9 cellular contexts compared by ENCODE assay signal in genomic region chr6:163956571-163957407, GRCh38.
DNase-seq lines count a peak whose midpoint lies in the region; ATAC-seq and TF ChIP-seq lines count a peak whose summit lies in the region.
"Had no signal": no experiment of that assay in that cellular context is flagged by ENCODE, and none has a peak within 500 bp of the region (broad histone marks: within the 10 kb centered on the region; RNA-seq: fewer than 3 reads in every experiment).

No MANE protein-coding gene starts in this region.

- DNase-seq in CD14-positive monocyte (ENCODE audit: low spot score) (peak; percentile 74), NCI-H748 (lab: John Stamatoyannopoulos, UW; ENCODE audit: unreplicated experiment) (peak; percentile 86), mesendoderm (peak; percentile 92)
- DNase-seq in activated CD4-positive, alpha-beta T cell treated with anti-CD3 and anti-CD28 coated beads, Interleukin-2, amount 50 U/mL, for 4 hours = peak; percentile 35 to 38
- DNase-seq in effector memory CD4-positive, alpha-beta T cell = peak; percentile 13 to 28 (median 18)
- peak; percentile 73 for DNase-seq in stimulated activated CD8-positive, alpha-beta memory T cell treated with anti-CD3 and anti-CD28 coated beads, Interleukin-4, amount 100 ng/mL, for 48 hours

- intact Hi-C loops in CD14-positive monocyte (cut with micrococcal nuclease) = loop anchor here (10.0 kb wide), 3 partner anchors 302 to 782 kb away; no protein-coding TSS in a partner anchor

- no peak overlapping the region for H2BK15ac ChIP-seq in mesendoderm (replicated peaks; ENCODE audit: low read depth)

- no peak overlapping the region for H3K4me3 Mint-ChIP-seq in CD14-positive monocyte
- H3K4me3 Mint-ChIP-seq: activated naive CD4-positive, alpha-beta T cell treated with anti-CD3 and anti-CD28 coated beads, Interleukin-2, amount 50 U/mL, for 24 hours had no signal

- no peak overlapping the region for H3K27ac Mint-ChIP-seq in CD14-positive monocyte

- H3K4me1 Mint-ChIP-seq in CD14-positive monocyte = peaks cover 3% of the 10 kb centered on the region
- H3K4me1 Mint-ChIP-seq: activated naive CD4-positive, alpha-beta T cell treated with anti-CD3 and anti-CD28 coated beads, Interleukin-2, amount 50 U/mL, for 24 hours had no signal

- TF ChIP-seq CTCF in CD14-positive monocyte (IDR thresholded peaks at IDR 0.05) = peak; percentile 89

- no peak overlapping the region for H2AK5ac ChIP-seq in mesendoderm (ENCODE audit: low read length)

- H4K8ac ChIP-seq in mesendoderm (ENCODE audit: low read depth, low read length) = no peak overlapping the region

- ATAC-seq in GM19043 (IDR thresholded peaks at IDR 0.05; ENCODE audit: low read depth, unreplicated experiment) = peak; percentile 99
- ATAC-seq in HG03175 (IDR thresholded peaks at IDR 0.05; ENCODE audit: unreplicated experiment) = peak; percentile 99

- no peak overlapping the region for H3K9ac ChIP-seq in mesendoderm (ENCODE audit: low read length)

- no peak overlapping the region for H3K4ac ChIP-seq in mesendoderm (ENCODE audit: low read depth, low read length)

- no peak overlapping the region for H3K23ac ChIP-seq in mesendoderm (ENCODE audit: low read length)

- no peaks in the 10 kb centered on the region for H3K36me3 Mint-ChIP-seq in CD14-positive monocyte
- H3K36me3 Mint-ChIP-seq: activated naive CD4-positive, alpha-beta T cell treated with anti-CD3 and anti-CD28 coated beads, Interleukin-2, amount 50 U/mL, for 24 hours had no signal

- no peaks in the 10 kb centered on the region for H3K27me3 ChIP-seq in effector memory CD4-positive, alpha-beta T cell (replicated peaks; ENCODE audit: control insufficient read depth, insufficient read depth, low read length, poor library complexity, severe bottlenecking)
- no peaks in the 10 kb centered on the region for H3K27me3 ChIP-seq in mesendoderm (ENCODE audit: insufficient read depth, low read length, poor library complexity)

- no peaks in the 10 kb centered on the region for H3K79me2 ChIP-seq in mesendoderm (ENCODE audit: control insufficient read depth, insufficient read depth, low read length)

- no peak overlapping the region for H3K18ac ChIP-seq in mesendoderm (ENCODE audit: low read length)

- peaks cover 5% of the 10 kb centered on the region for H3K4me1 ChIP-seq in effector memory CD4-positive, alpha-beta T cell (ENCODE audit: control insufficient read depth, insufficient read depth, low read length, poor library complexity, severe bottlenecking)
- no peaks in the 10 kb centered on the region for H3K4me1 ChIP-seq in mesendoderm (ENCODE audit: control insufficient read depth, low read depth, low read length)

- no peak overlapping the region for H3K56ac ChIP-seq in mesendoderm (ENCODE audit: low read length)

- no peak overlapping the region for H3K27ac ChIP-seq in effector memory CD4-positive, alpha-beta T cell (ENCODE audit: insufficient read depth, low read length, poor library complexity, severe bottlenecking)
- no peak overlapping the region for H3K27ac ChIP-seq in mesendoderm (ENCODE audit: low read depth, low read length)

- H4K5ac ChIP-seq in mesendoderm (ENCODE audit: low read length) = no peak overlapping the region

- no peaks in the 10 kb centered on the region for H3K9me3 ChIP-seq in effector memory CD4-positive, alpha-beta T cell (ENCODE audit: control insufficient read depth, low read length)

- WGBS in mesendoderm (ENCODE audit: extremely low coverage, insufficient coverage, low lambda C conversion rate) = no CpG with 5 or more reads among the region's 12 CpGs

- H3K4me3 ChIP-seq in effector memory CD4-positive, alpha-beta T cell (ENCODE audit: insufficient read depth, low read depth, low read length, poor library complexity, severe bottlenecking) = no peak overlapping the region
- no peak overlapping the region for H3K4me3 ChIP-seq in mesendoderm (ENCODE audit: low read length)

- peaks cover 27 to 51% (median 28%) of the 10 kb centered on the region in 3 donors for H3K27me3 Mint-ChIP-seq in CD14-positive monocyte (ENCODE audit: low read depth in 3 of 3)

- no peaks in the 10 kb centered on the region for H3K36me3 ChIP-seq in effector memory CD4-positive, alpha-beta T cell (ENCODE audit: control insufficient read depth, insufficient read depth, low read length)
- no peaks in the 10 kb centered on the region for H3K36me3 ChIP-seq in mesendoderm (ENCODE audit: control insufficient read depth, insufficient read depth, low read length)

- H3K4me2 ChIP-seq in mesendoderm (ENCODE audit: low read length) = no peak overlapping the region

- H2BK120ac ChIP-seq in mesendoderm (ENCODE audit: low read depth, low read length) = no peak overlapping the region

- H3K9me3 Mint-ChIP-seq in CD14-positive monocyte = no peaks in the 10 kb centered on the region
- H3K9me3 Mint-ChIP-seq: activated naive CD4-positive, alpha-beta T cell treated with anti-CD3 and anti-CD28 coated beads, Interleukin-2, amount 50 U/mL, for 24 hours had no signal

- no peak overlapping the region for H2BK5ac ChIP-seq in mesendoderm (ENCODE audit: low read length)

- H3K79me1 ChIP-seq in mesendoderm (ENCODE audit: low read length) = no peaks in the 10 kb centered on the region

Comparison
In these comparisons a context has a peak if more than half of its experiments do, and no peak if none do; other contexts are left out.
1. DNase-seq: peak in every context shown above with its lines; median percentile 92 in mesendoderm; 86 in NCI-H748; 74 in CD14-positive monocyte; 73 in stimulated activated CD8-positive, alpha-beta memory T cell treated with anti-CD3 and anti-CD28 coated beads, Interleukin-4, amount 100 ng/mL, for 48 hours; 36 in activated CD4-positive, alpha-beta T cell treated with anti-CD3 and anti-CD28 coated beads, Interleukin-2, amount 50 U/mL, for 4 hours; 18 in effector memory CD4-positive, alpha-beta T cell.